10 cellular contexts compared by ENCODE assay signal in the genomic region with DNA sequence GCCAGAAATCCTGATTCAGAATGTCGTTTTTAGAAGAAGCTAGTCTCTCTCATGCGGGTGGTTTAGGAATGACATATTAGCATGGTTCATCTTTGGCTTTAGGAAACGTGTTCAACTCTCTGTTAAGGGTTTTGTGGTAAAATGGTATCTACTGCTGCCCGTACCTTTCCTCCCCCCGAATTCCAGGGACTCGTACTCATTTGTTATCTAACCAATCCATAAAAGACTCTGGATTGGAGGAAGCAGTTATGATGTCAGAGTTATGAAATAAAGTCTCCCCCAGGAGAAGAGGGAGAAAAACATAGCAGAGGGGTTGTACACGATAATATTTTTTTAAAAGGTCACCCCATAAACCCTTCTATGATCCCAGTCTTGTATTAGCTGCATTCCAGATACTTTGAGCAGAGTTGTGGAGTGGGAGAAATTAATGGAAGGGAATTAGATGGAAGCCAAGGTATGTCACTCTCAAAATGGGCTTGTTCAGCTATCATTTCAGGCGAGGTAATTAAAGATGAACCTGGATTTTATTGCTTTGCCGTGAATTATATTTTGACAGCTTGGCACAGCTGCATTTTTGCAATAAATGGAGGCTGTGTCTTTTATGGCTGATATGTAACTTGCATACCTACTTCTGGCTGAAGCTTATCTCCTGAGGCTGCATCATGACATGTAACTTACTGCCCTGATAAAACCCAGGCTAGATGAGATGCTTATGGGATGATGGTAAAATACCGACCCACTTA. TPM values are rescaled to one million over a fixed set of nuclear protein-coding genes. Genes with fewer than 3 reads are reported as not detected.
DNase-seq lines count a peak whose midpoint lies in the region; ATAC-seq and TF ChIP-seq lines count a peak whose summit lies in the region.
"Had no signal": no experiment of that assay in that cellular context is flagged by ENCODE, and none has a peak within 500 bp of the region (broad histone marks: within the 10 kb centered on the region; RNA-seq: fewer than 3 reads in every experiment).

No MANE protein-coding gene starts in this region.

- no peaks in the 10 kb centered on the region for H3K27me3 ChIP-seq in RWPE2 (ENCODE audit: insufficient read depth, poor library complexity, severe bottlenecking)
- no peaks in the 10 kb centered on the region for H3K27me3 ChIP-seq in rectal smooth muscle tissue (ENCODE audit: control insufficient read depth, insufficient read depth, low read length)
- no peaks in the 10 kb centered on the region for H3K27me3 ChIP-seq in adrenal gland

- H3K9ac ChIP-seq in rectal smooth muscle tissue (ENCODE audit: low read length), result no peak overlapping the region

- peaks cover 42% of the 10 kb centered on the region for H3K4me1 ChIP-seq in RWPE2 (ENCODE audit: insufficient read depth, poor library complexity, severe bottlenecking)
- peaks cover 23% of the 10 kb centered on the region for H3K4me1 ChIP-seq in rectal smooth muscle tissue (ENCODE audit: control insufficient read depth, insufficient read depth, low read length)
- peaks cover 0 to 22% of the 10 kb centered on the region in 2 donors for H3K4me1 ChIP-seq in adrenal gland (replicated peaks in 1 of 2)

- WGBS in adrenal gland, 4 donors, result 61 to 70% (median 65%) methylated on average over 10 of the region's 10 CpGs

- no peaks in the 10 kb centered on the region for H3K9me3 ChIP-seq in RWPE2 (ENCODE audit: severe bottlenecking)
- H3K9me3 ChIP-seq in adrenal gland (replicated peaks in 1 of 3), result no peaks in the 10 kb centered on the region

- DNase-seq in EL, result peak; percentile 89
- no peak for DNase-seq in RWPE2 (ENCODE audit: low spot score)
- peak; percentile 93 for DNase-seq in fibroblast of villous mesenchyme (ENCODE audit: low read depth)
- DNase-seq in NCI-H2171 treated with DMSO at 0.1 percent for 48 hours (lab: John Stamatoyannopoulos, UW), result no peak
- no peak for DNase-seq in adrenal gland
- no peak for DNase-seq in stimulated activated CD4-positive, alpha-beta T cell treated with anti-CD3 and anti-CD28 coated beads, Interleukin-4, amount 100 ng/mL, for 24 hours
- no peak for DNase-seq in hypothalamus (lab: John Stamatoyannopoulos, UW)
- DNase-seq: activated CD8-positive, alpha-beta T cell treated with anti-CD3 and anti-CD28 coated beads, Interleukin-2, amount 10 ng/mL, durations not matched to agents 7 days and 5 days; CD8-positive, alpha-beta memory T cell had no signal

- intact Hi-C loops in adrenal gland (cut with DNase I), result no loop called here

- H3K36me3 ChIP-seq in RWPE2 (ENCODE audit: low read depth) (peaks cover 43% of the 10 kb centered on the region), rectal smooth muscle tissue (ENCODE audit: control insufficient read depth, insufficient read depth, low read length) (no peaks in the 10 kb centered on the region), adrenal gland (replicated peaks in 1 of 2) (no peaks in the 10 kb centered on the region)

- no peak for TF ChIP-seq POLR2A in adrenal gland (IDR thresholded peaks at IDR 0.05)

- H3K4me3 ChIP-seq in RWPE2 (ENCODE audit: severe bottlenecking) (no peak overlapping the region), fibroblast of villous mesenchyme (ENCODE audit: low read depth, low read length) (peak overlapping the region; percentile 10), rectal smooth muscle tissue (ENCODE audit: low read length) (peak overlapping the region; percentile 13), adrenal gland (peak overlapping the region in 1 of 4 donors; percentile 17)

- H3K27ac ChIP-seq in RWPE2 (ENCODE audit: poor library complexity, severe bottlenecking), result peak overlapping the region; percentile 48
- peak overlapping the region; percentile 77 for H3K27ac ChIP-seq in rectal smooth muscle tissue (ENCODE audit: low read depth, low read length)
- H3K27ac ChIP-seq in adrenal gland, result no peak overlapping the region

- TF ChIP-seq CTCF in RWPE2 (IDR thresholded peaks at IDR 0.05; ENCODE audit: poor library complexity, severe bottlenecking), result no peak
- TF ChIP-seq CTCF in fibroblast of villous mesenchyme (IDR thresholded peaks at IDR 0.05; ENCODE audit: insufficient read depth, low read depth, low read length), result no peak
- no peak for TF ChIP-seq CTCF in adrenal gland (IDR thresholded peaks at IDR 0.05)

- peak; percentile 29; the same call in 1 of the 3 replicates for ATAC-seq in RWPE2 (ENCODE audit: low read depth)
- ATAC-seq: activated CD8-positive, alpha-beta T cell treated with anti-CD3 and anti-CD28 coated beads, Interleukin-2, amount 10 ng/mL, durations not matched to agents 7 days and 5 days had no signal

RNA-seq across cellular contexts. Expression of gene RAI14, which starts 31.3 kb away (rescaled TPM):
- total RNA-seq in fibroblast of villous mesenchyme (251 and 291 TPM in 2 replicates), adrenal gland (100 to 1,000 TPM in 1 of 8 donors, 10 to 100 TPM in 7; 12.5 to 158 (median 33.8) TPM)
- polyA plus RNA-seq in adrenal gland, result 10 to 100 TPM in 2 of 3 donors, 1 to 10 TPM in 1; 9.1 to 26.1 (median 13.5) TPM
- total RNA-seq: activated CD8-positive, alpha-beta T cell treated with anti-CD3 and anti-CD28 coated beads, Interleukin-2, amount 10 ng/mL, durations not matched to agents 7 days and 5 days had no signal

Comparison
In these comparisons a context has a peak if more than half of its experiments do, and no peak if none do; other contexts are left out.
1. DNase-seq: peak in EL (single experiment) and fibroblast of villous mesenchyme (single experiment); none in RWPE2 (single experiment), NCI-H2171 treated with DMSO at 0.1 percent for 48 hours (single experiment), adrenal gland (0 of 7), stimulated activated CD4-positive, alpha-beta T cell treated with anti-CD3 and anti-CD28 coated beads, Interleukin-4, amount 100 ng/mL, for 24 hours (single experiment) and hypothalamus (0 of 51).
2. H3K27ac ChIP-seq: peak in RWPE2 (single experiment) and rectal smooth muscle tissue (single experiment); none in adrenal gland (0 of 5).